Comparison of ENCODE assay signal across 1 cellular context in genomic region chr15:25106209-25106608, GRCh38.
TF ChIP-seq lines count a peak whose summit lies in the region.

No MANE protein-coding gene starts in this region.

TF ChIP-seq in GM23338, 12 proteins besides CTCF, POLR2A, EP300 and RAD21 (continued from another document):
- no peak for TF ChIP-seq ZNF462 (CRISPR knock-in tag; IDR thresholded peaks at IDR 0.05)
- TF ChIP-seq, protein P1, sequence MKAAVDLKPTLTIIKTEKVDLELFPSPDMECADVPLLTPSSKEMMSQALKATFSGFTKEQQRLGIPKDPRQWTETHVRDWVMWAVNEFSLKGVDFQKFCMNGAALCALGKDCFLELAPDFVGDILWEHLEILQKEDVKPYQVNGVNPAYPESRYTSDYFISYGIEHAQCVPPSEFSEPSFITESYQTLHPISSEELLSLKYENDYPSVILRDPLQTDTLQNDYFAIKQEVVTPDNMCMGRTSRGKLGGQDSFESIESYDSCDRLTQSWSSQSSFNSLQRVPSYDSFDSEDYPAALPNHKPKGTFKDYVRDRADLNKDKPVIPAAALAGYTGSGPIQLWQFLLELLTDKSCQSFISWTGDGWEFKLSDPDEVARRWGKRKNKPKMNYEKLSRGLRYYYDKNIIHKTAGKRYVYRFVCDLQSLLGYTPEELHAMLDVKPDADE (IDR thresholded peaks at IDR 0.05), result no peak
- TF ChIP-seq ZNF114 (CRISPR knock-in tag; IDR thresholded peaks at IDR 0.05), result no peak
- TF ChIP-seq EZH2phosphoT487 (IDR thresholded peaks at IDR 0.05; ENCODE audit: unreplicated experiment), result no peak
- no peak for TF ChIP-seq NANOG (IDR thresholded peaks at IDR 0.05; ENCODE audit: borderline replicate concordance)
- TF ChIP-seq CREB1 (CRISPR knock-in tag; IDR thresholded peaks at IDR 0.05; ENCODE audit: low read depth), result no peak
- no peak for TF ChIP-seq ZNF331 (CRISPR knock-in tag; IDR thresholded peaks at IDR 0.05; ENCODE audit: low read depth)
- no peak for TF ChIP-seq POLR2AphosphoS5 (IDR thresholded peaks at IDR 0.05; ENCODE audit: low read depth)
